27 cellular contexts compared by ENCODE assay signal in genomic region chr11:106854429-106854828, GRCh38.
"Had no signal": no experiment of that assay in that cellular context is flagged by ENCODE, and none has a peak within 500 bp of the region (broad histone marks: within the 10 kb centered on the region; RNA-seq: fewer than 3 reads in every experiment).

No MANE protein-coding gene starts in this region.

- H3K9me3 ChIP-seq: ascending aorta, body of pancreas had no signal

- H3K27ac Mint-ChIP-seq: activated B cell treated with CpG ODN at 0.5 μM for 24 hours; activated CD4-positive, alpha-beta T cell treated with anti-CD3 and anti-CD28 coated beads, Interleukin-2, amount 10 ng/mL, durations not matched to agents 24 days and 14 days; activated CD8-positive, alpha-beta memory T cell treated with anti-CD3 and anti-CD28 coated beads, Interleukin-2, amount 10 ng/mL, durations not matched to agents 7 days and 5 days; activated naive CD4-positive, alpha-beta T cell treated with anti-CD3 and anti-CD28 coated beads, Interleukin-2, amount 50 U/mL, for 24 hours; activated naive CD8-positive, alpha-beta T cell treated with anti-CD3 and anti-CD28 coated beads, Interleukin-2, amount 50 U/mL, for 24 hours; activated T-cell treated with anti-CD3 and anti-CD28 coated beads, Interleukin-2, amount 50 U/mL, for 24 hours; activated T-helper 1 cell treated with anti-CD3 and anti-CD28 coated beads, Interleukin-12 subunit alpha, Interleukin-12 subunit beta, Interleukin-2, Interleukin-4 antibody, amounts not matched to agents 30 ng/mL and 10 ng/mL and 1 ng/mL, durations not matched to agents 14 hours and 24 hours and 36 hours; T-cell had no signal

- H3K9me3 Mint-ChIP-seq: activated CD4-positive, alpha-beta T cell treated with anti-CD3 and anti-CD28 coated beads, Interleukin-2, amount 10 ng/mL, durations not matched to agents 24 days and 14 days had no signal

- H3K27ac ChIP-seq: ascending aorta, body of pancreas had no signal

- H3K4me1 ChIP-seq: ascending aorta, body of pancreas had no signal

- H3K27me3 Mint-ChIP-seq: activated B cell treated with CpG ODN at 0.5 μM for 24 hours; activated CD4-positive, alpha-beta T cell treated with anti-CD3 and anti-CD28 coated beads, Interleukin-2, amount 10 ng/mL, durations not matched to agents 24 days and 14 days; activated CD8-positive, alpha-beta memory T cell treated with anti-CD3 and anti-CD28 coated beads, Interleukin-2, amount 10 ng/mL, durations not matched to agents 7 days and 5 days; activated naive CD4-positive, alpha-beta T cell treated with anti-CD3 and anti-CD28 coated beads, Interleukin-2, amount 50 U/mL, for 24 hours; activated naive CD8-positive, alpha-beta T cell treated with anti-CD3 and anti-CD28 coated beads, Interleukin-2, amount 50 U/mL, for 24 hours; activated T-cell treated with anti-CD3 and anti-CD28 coated beads, Interleukin-2, amount 50 U/mL, for 24 hours; T-cell had no signal

- FAIRE-seq: TTC549 had no signal

- H3K27me3 ChIP-seq: ascending aorta, body of pancreas, MG63 had no signal

- DNase-seq: activated B cell treated with CpG ODN at 0.5 μM for 24 hours; activated CD4-positive, alpha-beta T cell treated with anti-CD3 and anti-CD28 coated beads for 1 hour; activated CD4-positive, alpha-beta T cell treated with anti-CD3 and anti-CD28 coated beads, Interleukin-2, amount 10 ng/mL, durations not matched to agents 24 days and 14 days; activated CD4-positive, alpha-beta T cell treated with anti-CD3 and anti-CD28 coated beads, Interleukin-2, amount 50 U/mL, for 48 hours; activated CD8-positive, alpha-beta memory T cell treated with anti-CD3 and anti-CD28 coated beads, Interleukin-2, amount 10 ng/mL, durations not matched to agents 7 days and 5 days; activated effector memory CD4-positive, alpha-beta T cell treated with Interleukin-2 at 50 U/mL for 16 hours; activated naive CD4-positive, alpha-beta T cell; activated naive CD8-positive, alpha-beta T cell treated with anti-CD3 and anti-CD28 coated beads, Interleukin-2, amount 50 U/mL, for 24 hours; activated T-cell treated with anti-CD3 and anti-CD28 coated beads, Interleukin-2, amount 50 U/mL, for 24 hours; amniotic stem cell; MG63; MV-4-11; NCI-H1105 treated with DMSO at 0.1 percent for 48 hours; NCI-H1436 treated with DMSO at 0.1 percent for 48 hours; NCI-H187; NCI-H2081; NCI-H510A treated with DMSO at 0.1 percent for 48 hours; PC-3; SIG-M5; T-cell; T-helper 2 cell; T1000 had no signal

- H3K36me3 ChIP-seq: ascending aorta, MG63 had no signal

- H3K4me3 ChIP-seq: ascending aorta, body of pancreas, MG63 had no signal

- H3K4me1 Mint-ChIP-seq: activated B cell treated with CpG ODN at 0.5 μM for 24 hours; activated CD4-positive, alpha-beta T cell treated with anti-CD3 and anti-CD28 coated beads, Interleukin-2, amount 10 ng/mL, durations not matched to agents 24 days and 14 days; activated CD8-positive, alpha-beta memory T cell treated with anti-CD3 and anti-CD28 coated beads, Interleukin-2, amount 10 ng/mL, durations not matched to agents 7 days and 5 days; activated naive CD4-positive, alpha-beta T cell treated with anti-CD3 and anti-CD28 coated beads, Interleukin-2, amount 50 U/mL, for 24 hours; activated naive CD8-positive, alpha-beta T cell treated with anti-CD3 and anti-CD28 coated beads, Interleukin-2, amount 50 U/mL, for 24 hours; T-cell had no signal

- ATAC-seq: activated CD8-positive, alpha-beta memory T cell treated with anti-CD3 and anti-CD28 coated beads, Interleukin-2, amount 10 ng/mL, durations not matched to agents 7 days and 5 days; activated naive CD8-positive, alpha-beta T cell treated with anti-CD3 and anti-CD28 coated beads, Interleukin-2, amount 50 U/mL, for 24 hours; body of pancreas; PC-3; T-cell had no signal

- H3K36me3 Mint-ChIP-seq: activated CD8-positive, alpha-beta memory T cell treated with anti-CD3 and anti-CD28 coated beads, Interleukin-2, amount 10 ng/mL, durations not matched to agents 7 days and 5 days; activated naive CD4-positive, alpha-beta T cell treated with anti-CD3 and anti-CD28 coated beads, Interleukin-2, amount 50 U/mL, for 24 hours; T-cell had no signal

- H3K4me3 Mint-ChIP-seq: activated B cell treated with CpG ODN at 0.5 μM for 24 hours; activated CD4-positive, alpha-beta T cell treated with anti-CD3 and anti-CD28 coated beads, Interleukin-2, amount 10 ng/mL, durations not matched to agents 24 days and 14 days; activated CD8-positive, alpha-beta memory T cell treated with anti-CD3 and anti-CD28 coated beads, Interleukin-2, amount 10 ng/mL, durations not matched to agents 7 days and 5 days; activated naive CD4-positive, alpha-beta T cell treated with anti-CD3 and anti-CD28 coated beads, Interleukin-2, amount 50 U/mL, for 24 hours; activated naive CD8-positive, alpha-beta T cell treated with anti-CD3 and anti-CD28 coated beads, Interleukin-2, amount 50 U/mL, for 24 hours; activated T-cell treated with anti-CD3 and anti-CD28 coated beads, Interleukin-2, amount 50 U/mL, for 24 hours; activated T-helper 1 cell treated with anti-CD3 and anti-CD28 coated beads, Interleukin-12 subunit alpha, Interleukin-12 subunit beta, Interleukin-2, Interleukin-4 antibody, amounts not matched to agents 30 ng/mL and 10 ng/mL and 1 ng/mL, durations not matched to agents 14 hours and 24 hours and 36 hours; T-cell had no signal
